In genomic region chr3:14789640-14790285, GRCh38 we compare ENCODE assay signal across 1 cellular context.
A peak's percentile ranks its signal among the peaks of the same experiment; 100 is the strongest.
TF ChIP-seq lines count a peak whose summit lies in the region.

No MANE protein-coding gene starts in this region.

TF ChIP-seq in K562, 482 proteins besides CTCF, POLR2A, EP300 and RAD21 (continued from another document):
- TF ChIP-seq ATF1 (CRISPR knock-in tag; IDR thresholded peaks at IDR 0.05) = no peak
- peak; percentile 17; the same call in 1 of the 2 replicates for TF ChIP-seq ATF1 (tag; IDR thresholded peaks at IDR 0.05)
- TF ChIP-seq ATF3 (IDR thresholded peaks at IDR 0.05) = peak; percentile 70
- TF ChIP-seq ATF3 (CRISPR knock-in tag; conservative IDR thresholded peaks at IDR 0.05) = no peak
- no peak for TF ChIP-seq TAF7 (tag; IDR thresholded peaks at IDR 0.05)
- peak; percentile 67; the same call in 1 of the 2 replicates for TF ChIP-seq JUNB (CRISPR knock-in tag; conservative IDR thresholded peaks at IDR 0.05)
- TF ChIP-seq ZNF586 (CRISPR knock-in tag; conservative IDR thresholded peaks at IDR 0.05) = no peak
- no peak for TF ChIP-seq AFF4 (CRISPR knock-in tag; IDR thresholded peaks at IDR 0.05)
- peak; percentile 64 for TF ChIP-seq JUND (IDR thresholded peaks at IDR 0.05; ENCODE audit: borderline replicate concordance, low read depth, low read length)
- TF ChIP-seq JUND (tag; IDR thresholded peaks at IDR 0.05; ENCODE audit: borderline replicate concordance, low read depth, low read length) = peak; percentile 59; the same call in 1 of the 3 replicates
